Comparison of ENCODE assay signal across 16 cellular contexts in genomic region chr21:45097827-45098387, GRCh38.
"Had no signal": no experiment of that assay in that cellular context is flagged by ENCODE, and none has a peak within 500 bp of the region (broad histone marks: within the 10 kb centered on the region; RNA-seq: fewer than 3 reads in every experiment).

No MANE protein-coding gene starts in this region.

- ATAC-seq: activated CD4-positive, CD25-positive, alpha-beta regulatory T cell treated with anti-CD3 and anti-CD28 coated beads, Interleukin-2, amount 50 U/mL, for 24 hours; activated T-cell treated with anti-CD3 and anti-CD28 coated beads, Interleukin-2, amount 50 U/mL, for 72 hours; foreskin keratinocyte; left lobe of liver; mucosa of descending colon; natural killer cell treated with Interleukin-12 subunit alpha and Interleukin-12 subunit beta and Interleukin-15 and Interleukin-18, amount 100 ng/mL, for 72 hours; right lobe of liver; stimulated activated effector memory CD8-positive, alpha-beta T cell treated with anti-CD3 and anti-CD28 coated beads, Interleukin-12 subunit alpha, Interleukin-12 subunit beta, amount 100 ng/mL, for 72 hours had no signal

- DNase-seq: activated CD4-positive, alpha-beta T cell treated with anti-CD3 and anti-CD28 coated beads, Interleukin-2, amount 50 U/mL, for 4 hours; activated naive CD4-positive, alpha-beta T cell; activated T-cell treated with anti-CD3 and anti-CD28 coated beads, Interleukin-2, amount 50 U/mL, for 72 hours; effector CD4-positive, alpha-beta T cell; foreskin keratinocyte; mucosa of descending colon; occipital lobe; right lobe of liver had no signal

- H3K27me3 ChIP-seq: foreskin keratinocyte, right lobe of liver had no signal

- H3K36me3 Mint-ChIP-seq: natural killer cell treated with Interleukin-12 subunit alpha and Interleukin-12 subunit beta and Interleukin-15 and Interleukin-18, amount 100 ng/mL, for 72 hours; stimulated activated effector memory CD8-positive, alpha-beta T cell treated with anti-CD3 and anti-CD28 coated beads, Interleukin-12 subunit alpha, Interleukin-12 subunit beta, amount 100 ng/mL, for 72 hours; type B pancreatic cell had no signal

- H3K4me3 Mint-ChIP-seq: activated T-cell treated with anti-CD3 and anti-CD28 coated beads, Interleukin-2, amount 50 U/mL, for 72 hours; natural killer cell treated with Interleukin-12 subunit alpha and Interleukin-12 subunit beta and Interleukin-15 and Interleukin-18, amount 100 ng/mL, for 72 hours; stimulated activated effector memory CD8-positive, alpha-beta T cell treated with anti-CD3 and anti-CD28 coated beads, Interleukin-12 subunit alpha, Interleukin-12 subunit beta, amount 100 ng/mL, for 72 hours; type B pancreatic cell had no signal

- H3K9me3 Mint-ChIP-seq: activated T-cell treated with anti-CD3 and anti-CD28 coated beads, Interleukin-2, amount 50 U/mL, for 72 hours; natural killer cell treated with Interleukin-12 subunit alpha and Interleukin-12 subunit beta and Interleukin-15 and Interleukin-18, amount 100 ng/mL, for 72 hours; stimulated activated effector memory CD8-positive, alpha-beta T cell treated with anti-CD3 and anti-CD28 coated beads, Interleukin-12 subunit alpha, Interleukin-12 subunit beta, amount 100 ng/mL, for 72 hours; type B pancreatic cell had no signal

- H3K36me3 ChIP-seq: prostate gland, right lobe of liver had no signal

- H3K27ac Mint-ChIP-seq: activated T-cell treated with anti-CD3 and anti-CD28 coated beads, Interleukin-2, amount 50 U/mL, for 72 hours; natural killer cell treated with Interleukin-12 subunit alpha and Interleukin-12 subunit beta and Interleukin-15 and Interleukin-18, amount 100 ng/mL, for 72 hours; type B pancreatic cell had no signal

- H3K4me3 ChIP-seq: mucosa of descending colon, prostate gland, right lobe of liver had no signal

- H3K9me3 ChIP-seq: mucosa of descending colon, prostate gland, right lobe of liver had no signal

- H3K27me3 Mint-ChIP-seq: natural killer cell treated with Interleukin-12 subunit alpha and Interleukin-12 subunit beta and Interleukin-15 and Interleukin-18, amount 100 ng/mL, for 72 hours; type B pancreatic cell had no signal

- H3K27ac ChIP-seq: foreskin keratinocyte, prostate gland, right lobe of liver had no signal

- FAIRE-seq: colon, endothelial cell of umbilical vein had no signal
